In the genomic region with DNA sequence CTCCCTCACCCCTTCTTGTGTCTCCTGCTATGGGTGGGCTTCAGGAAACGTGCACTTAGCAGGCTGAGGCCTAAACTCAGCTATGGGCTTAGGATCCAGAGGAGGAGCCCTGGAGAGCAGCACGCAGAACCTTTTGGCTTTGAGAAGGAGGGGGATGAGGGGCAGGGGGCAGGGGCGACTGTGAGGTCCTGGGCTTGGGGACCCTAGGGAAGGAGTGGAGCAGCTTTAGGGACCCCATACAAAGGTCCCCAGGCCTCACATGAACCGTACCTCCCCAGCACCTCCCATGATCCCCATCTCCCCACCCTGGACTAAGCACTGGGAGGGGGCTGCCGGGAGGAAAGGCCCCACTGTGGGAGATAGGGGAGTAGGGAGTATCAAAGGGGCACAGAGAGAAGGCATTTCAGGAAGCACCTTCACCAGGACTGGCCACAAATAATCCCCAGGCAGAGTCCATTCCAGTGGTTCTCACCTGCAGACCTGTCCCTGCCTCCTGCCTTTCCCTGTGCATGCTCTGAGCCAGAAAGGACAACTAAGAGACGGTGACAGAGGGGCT, we compare ENCODE assay signal across 9 cellular contexts.
DNase-seq lines count a peak whose midpoint lies in the region; ATAC-seq and TF ChIP-seq lines count a peak whose summit lies in the region.
"Had no signal": no experiment of that assay in that cellular context is flagged by ENCODE, and none has a peak within 500 bp of the region (broad histone marks: within the 10 kb centered on the region; RNA-seq: fewer than 3 reads in every experiment).

No MANE protein-coding gene starts in this region.

- no peaks in the 10 kb centered on the region for H3K27me3 ChIP-seq in SU-DHL-6 (ENCODE audit: low read length)
- no peaks in the 10 kb centered on the region for H3K27me3 ChIP-seq in skeletal muscle tissue (ENCODE audit: control insufficient read depth in 3 of 3, insufficient read depth in 3 of 3, low read length in 3 of 3)

- no peak overlapping the region for H2AFZ ChIP-seq in SU-DHL-6 (ENCODE audit: low read depth, low read length, severe bottlenecking)

- no peaks in the 10 kb centered on the region for H4K20me1 ChIP-seq in SU-DHL-6 (ENCODE audit: low read depth, low read length)

- peaks cover 11% of the 10 kb centered on the region for H3K27me3 Mint-ChIP-seq in glutamatergic neuron (ENCODE audit: unreplicated experiment)

- H3K4me1 ChIP-seq in skeletal muscle tissue (ENCODE audit: control insufficient read depth in 3 of 3, insufficient read depth in 3 of 3, low read length in 3 of 3) = peaks cover 40 to 56% (median 50%) of the 10 kb centered on the region in 3 donors

- no peaks in the 10 kb centered on the region for H3K9me3 ChIP-seq in SU-DHL-6 (ENCODE audit: insufficient read depth, low read length)
- H3K9me3 ChIP-seq in skeletal muscle tissue (ENCODE audit: control insufficient read depth in 3 of 3, low read length in 3 of 3) = no peaks in the 10 kb centered on the region

- H3K36me3 ChIP-seq in SU-DHL-6 (ENCODE audit: low read length) (no peaks in the 10 kb centered on the region), skeletal muscle tissue (ENCODE audit: control insufficient read depth in 3 of 3, insufficient read depth in 3 of 3, low read length in 3 of 3) (no peaks in the 10 kb centered on the region)

- H3K4me3 Mint-ChIP-seq in glutamatergic neuron (ENCODE audit: unreplicated experiment) = no peak overlapping the region

- H3K27ac ChIP-seq in SU-DHL-6 (ENCODE audit: low read depth, low read length) = peak overlapping the region; percentile 96
- peak overlapping the region; percentile 52 for H3K27ac ChIP-seq in epithelial cell of prostate
- peak overlapping the region; percentile 58 for H3K27ac ChIP-seq in skeletal muscle tissue (ENCODE audit: low read depth, low read length)

- ATAC-seq in HG02642 (IDR thresholded peaks at IDR 0.05; ENCODE audit: poor library complexity, unreplicated experiment) (peak; percentile 0), HG03469 (IDR thresholded peaks at IDR 0.05; ENCODE audit: unreplicated experiment) (no peak)

- DNase-seq in epithelial cell of prostate (ENCODE audit: low read depth, low spot score) (no peak), hypothalamus (lab: John Stamatoyannopoulos, UW) (no peak), glutamatergic neuron (no peak), SK-N-DZ (ENCODE audit: low spot score) (no peak)
- DNase-seq: GOT3 had no signal

- no peaks in the 10 kb centered on the region for H3K79me2 ChIP-seq in SU-DHL-6 (ENCODE audit: insufficient read depth, low read length)

- no peak for TF ChIP-seq CTCF in SU-DHL-6 (IDR thresholded peaks at IDR 0.05; ENCODE audit: insufficient read depth, low read length, poor library complexity, severe bottlenecking)
- TF ChIP-seq CTCF in glutamatergic neuron (IDR thresholded peaks at IDR 0.05; ENCODE audit: partially characterized antibody, unreplicated experiment) = no peak

- H3K9ac ChIP-seq in SU-DHL-6 (ENCODE audit: low read length) (peak overlapping the region; percentile 53), skeletal muscle tissue (ENCODE audit: low read depth in 1 of 3, low read length in 3 of 3) (peak overlapping the region in 2 of 3 donors; percentile 61 to 68)

- peaks cover 43% of the 10 kb centered on the region for H3F3A ChIP-seq in SU-DHL-6 (ENCODE audit: insufficient read depth)

- H3K4me3 ChIP-seq in SU-DHL-6 (ENCODE audit: insufficient read depth, low read length, poor library complexity, severe bottlenecking) (no peak overlapping the region), skeletal muscle tissue (ENCODE audit: low read length in 3 of 3) (no peak overlapping the region)

- H3K4me1 Mint-ChIP-seq in glutamatergic neuron (ENCODE audit: low read depth, unreplicated experiment) = peaks cover 17% of the 10 kb centered on the region

- peak overlapping the region; percentile 55 for H3K4me2 ChIP-seq in SU-DHL-6 (ENCODE audit: low read depth, low read length, poor library complexity, severe bottlenecking)

- H3K27ac Mint-ChIP-seq in glutamatergic neuron (ENCODE audit: unreplicated experiment) = no peak overlapping the region

- H3K36me3 Mint-ChIP-seq in glutamatergic neuron (ENCODE audit: unreplicated experiment) = no peaks in the 10 kb centered on the region

- peaks cover 9% of the 10 kb centered on the region for H3K9me3 Mint-ChIP-seq in glutamatergic neuron (ENCODE audit: unreplicated experiment)

- H3K9me2 ChIP-seq in SU-DHL-6 (replicated peaks; ENCODE audit: insufficient read depth, low read length) = no peaks in the 10 kb centered on the region
